ENCODE assay signal across 8 cellular contexts in genomic region chr14:23302290-23303225, GRCh38. TPM values are rescaled to one million over a fixed set of nuclear protein-coding genes. Genes with fewer than 3 reads are reported as not detected.
DNase-seq lines count a peak whose midpoint lies in the region; ATAC-seq, FAIRE-seq and TF ChIP-seq lines count a peak whose summit lies in the region.

Gene PPP1R3E (minus strand): TSS chr14:23302859. CDS start chr14:23302576, 283 bp downstream.

- peak within 1 kb of the TSS; percentile 100 for H3K27ac Mint-ChIP-seq in activated naive CD8-positive, alpha-beta T cell treated with anti-CD3 and anti-CD28 coated beads, Interleukin-2, amount 10 ng/mL, durations not matched to agents 7 days and 5 days

- intact Hi-C loops in left ventricle myocardium superior (cut with micrococcal nuclease) (no loop called here), psoas muscle (cut with DNase I) (no loop called here)

- no peak for FAIRE-seq in urothelium cell line (lab: Jason Lieb, UNC)

- peaks cover 20% of the 10 kb centered on the region for H3K4me1 Mint-ChIP-seq in activated naive CD8-positive, alpha-beta T cell treated with anti-CD3 and anti-CD28 coated beads, Interleukin-2, amount 10 ng/mL, durations not matched to agents 7 days and 5 days

- peak; percentile 78 for TF ChIP-seq POLR2A in NB4 (IDR thresholded peaks at IDR 0.05; ENCODE audit: extremely low read depth, insufficient read length)

- CTCF ChIA-PET in HEK293 (lab: Yijun Ruan, JAX), result interaction anchor here (0.7 to 3.3 kb wide), 6 partner anchors 18 to 257 kb away, joined by 3 to 12 read pairs (median 4); partner anchors contain the start of gene PABPN1

- WGBS in psoas muscle, 3 donors, result 2 to 4% (median 3%) methylated on average over 53 to 81 of the region's 81 CpGs

- no peak for TF ChIP-seq CTCF in HEK293 (tag by site-specific recombination; IDR thresholded peaks at IDR 0.05)
- no peak for TF ChIP-seq CTCF in NB4 (IDR thresholded peaks at IDR 0.05; ENCODE audit: low read depth, low read length)
- TF ChIP-seq CTCF in psoas muscle (IDR thresholded peaks at IDR 0.05), result no peak

- peaks cover under 1% of the 10 kb centered on the region for H3K36me3 Mint-ChIP-seq in activated naive CD8-positive, alpha-beta T cell treated with anti-CD3 and anti-CD28 coated beads, Interleukin-2, amount 10 ng/mL, durations not matched to agents 7 days and 5 days

- ATAC-seq in activated naive CD8-positive, alpha-beta T cell treated with anti-CD3 and anti-CD28 coated beads, Interleukin-2, amount 10 ng/mL, durations not matched to agents 7 days and 5 days (ENCODE audit: low read depth), result peak; percentile 37
- ATAC-seq in left ventricle myocardium superior (peak; percentile 45), psoas muscle (peak; percentile 28 to 54 (median 46))

- H3K27me3 Mint-ChIP-seq in activated naive CD8-positive, alpha-beta T cell treated with anti-CD3 and anti-CD28 coated beads, Interleukin-2, amount 10 ng/mL, durations not matched to agents 7 days and 5 days, result peaks cover 12% of the 10 kb centered on the region

- POLR2A ChIA-PET in HEK293 (lab: Yijun Ruan, JAX), result interaction anchor here (0.6 to 8.1 kb wide), 11 partner anchors 8 to 296 kb away, joined by 3 to 170 read pairs (median 4); partner anchors contain the start of genes ACIN1, C14orf119, HOMEZ and PABPN1
- POLR2A ChIA-PET in activated naive CD8-positive, alpha-beta T cell treated with anti-CD3 and anti-CD28 coated beads, Interleukin-2, amount 10 ng/mL, durations not matched to agents 7 days and 5 days (lab: Charles Lee), result interaction anchor here (0.6 to 6.4 kb wide), 13 partner anchors 9 to 1866 kb away, joined by 3 to 182 read pairs (median 4); partner anchors contain the start of genes ACIN1, C14orf119, DCAF11 and HOMEZ

- no peaks in the 10 kb centered on the region for H3K9me3 Mint-ChIP-seq in activated naive CD8-positive, alpha-beta T cell treated with anti-CD3 and anti-CD28 coated beads, Interleukin-2, amount 10 ng/mL, durations not matched to agents 7 days and 5 days

- peak within 1 kb of the TSS; percentile 96 for H3K4me3 Mint-ChIP-seq in activated naive CD8-positive, alpha-beta T cell treated with anti-CD3 and anti-CD28 coated beads, Interleukin-2, amount 10 ng/mL, durations not matched to agents 7 days and 5 days

- H3K4me3 ChIP-seq in HEK293 (ENCODE audit: low read depth, low read length) (peak within 1 kb of the TSS; percentile 59), NB4 (ENCODE audit: low read depth, low read length) (peak within 1 kb of the TSS; percentile 77), psoas muscle (peak within 1 kb of the TSS; percentile 78)

- H3K27me3 ChIP-seq in psoas muscle (ENCODE audit: insufficient read depth in 3 of 3, low read length in 2 of 3), result no peaks in the 10 kb centered on the region

- peaks cover 4 to 17% of the 10 kb centered on the region in 2 experiments for H3K36me3 ChIP-seq in HEK293 (ENCODE audit: control insufficient read depth in 2 of 2, insufficient read depth in 1 of 2, low read length in 2 of 2)
- peaks cover 5 to 20% of the 10 kb centered on the region in 2 donors for H3K36me3 ChIP-seq in psoas muscle (ENCODE audit: insufficient read depth in 1 of 2, low read depth in 1 of 2)

- H3K27ac ChIP-seq in HEK293 (ENCODE audit: extremely low read depth, low read depth, low read length) (peak within 1 kb of the TSS; percentile 97), psoas muscle (peak within 1 kb of the TSS; percentile 93)

- H3K9me3 ChIP-seq in HEK293 (ENCODE audit: control insufficient read depth, insufficient read depth, low read depth, low read length) (no peaks in the 10 kb centered on the region), psoas muscle (no peaks in the 10 kb centered on the region)

- H3K4me1 ChIP-seq in HEK293 (ENCODE audit: control insufficient read depth, insufficient read depth, low read length), result peaks cover 13% of the 10 kb centered on the region; the same call in 1 of the 2 replicates
- peaks cover 37% of the 10 kb centered on the region for H3K4me1 ChIP-seq in psoas muscle

- DNase-seq in GDM1 (lab: John Stamatoyannopoulos, UW) (peak; percentile 64), NB4 (ENCODE audit: low read depth) (peak; percentile 80), SW 1271 (lab: John Stamatoyannopoulos, UW) (peak; percentile 31 to 48), left ventricle myocardium superior (peak; percentile 82), psoas muscle (peak; percentile 76 to 83), urothelium cell line (ENCODE audit: low spot score) (peak; percentile 48)
- DNase-seq in activated naive CD8-positive, alpha-beta T cell treated with anti-CD3 and anti-CD28 coated beads, Interleukin-2, amount 10 ng/mL, durations not matched to agents 7 days and 5 days, result peak; percentile 86

TF ChIP-seq in HEK293, 187 proteins besides CTCF, POLR2A, EP300 and RAD21 (continues in another document):
- TF ChIP-seq, protein P1, sequence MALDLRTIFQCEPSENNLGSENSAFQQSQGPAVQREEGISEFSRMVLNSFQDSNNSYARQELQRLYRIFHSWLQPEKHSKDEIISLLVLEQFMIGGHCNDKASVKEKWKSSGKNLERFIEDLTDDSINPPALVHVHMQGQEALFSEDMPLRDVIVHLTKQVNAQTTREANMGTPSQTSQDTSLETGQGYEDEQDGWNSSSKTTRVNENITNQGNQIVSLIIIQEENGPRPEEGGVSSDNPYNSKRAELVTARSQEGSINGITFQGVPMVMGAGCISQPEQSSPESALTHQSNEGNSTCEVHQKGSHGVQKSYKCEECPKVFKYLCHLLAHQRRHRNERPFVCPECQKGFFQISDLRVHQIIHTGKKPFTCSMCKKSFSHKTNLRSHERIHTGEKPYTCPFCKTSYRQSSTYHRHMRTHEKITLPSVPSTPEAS (tag by site-specific recombination; IDR thresholded peaks at IDR 0.05), result no peak
- TF ChIP-seq ZNF426 (tag by site-specific recombination; IDR thresholded peaks at IDR 0.05), result no peak
- no peak for TF ChIP-seq ZNF184 (tag by site-specific recombination; IDR thresholded peaks at IDR 0.05)
- no peak for TF ChIP-seq HOXA7 (CRISPR knock-in tag; IDR thresholded peaks at IDR 0.05; ENCODE audit: borderline replicate concordance)
- no peak; the same call in 1 of the 2 replicates for TF ChIP-seq KLF8 (tag by site-specific recombination; IDR thresholded peaks at IDR 0.05)
- TF ChIP-seq ATF2 (tag by site-specific recombination; IDR thresholded peaks at IDR 0.05; ENCODE audit: low read depth), result no peak
- TF ChIP-seq, protein P2, sequence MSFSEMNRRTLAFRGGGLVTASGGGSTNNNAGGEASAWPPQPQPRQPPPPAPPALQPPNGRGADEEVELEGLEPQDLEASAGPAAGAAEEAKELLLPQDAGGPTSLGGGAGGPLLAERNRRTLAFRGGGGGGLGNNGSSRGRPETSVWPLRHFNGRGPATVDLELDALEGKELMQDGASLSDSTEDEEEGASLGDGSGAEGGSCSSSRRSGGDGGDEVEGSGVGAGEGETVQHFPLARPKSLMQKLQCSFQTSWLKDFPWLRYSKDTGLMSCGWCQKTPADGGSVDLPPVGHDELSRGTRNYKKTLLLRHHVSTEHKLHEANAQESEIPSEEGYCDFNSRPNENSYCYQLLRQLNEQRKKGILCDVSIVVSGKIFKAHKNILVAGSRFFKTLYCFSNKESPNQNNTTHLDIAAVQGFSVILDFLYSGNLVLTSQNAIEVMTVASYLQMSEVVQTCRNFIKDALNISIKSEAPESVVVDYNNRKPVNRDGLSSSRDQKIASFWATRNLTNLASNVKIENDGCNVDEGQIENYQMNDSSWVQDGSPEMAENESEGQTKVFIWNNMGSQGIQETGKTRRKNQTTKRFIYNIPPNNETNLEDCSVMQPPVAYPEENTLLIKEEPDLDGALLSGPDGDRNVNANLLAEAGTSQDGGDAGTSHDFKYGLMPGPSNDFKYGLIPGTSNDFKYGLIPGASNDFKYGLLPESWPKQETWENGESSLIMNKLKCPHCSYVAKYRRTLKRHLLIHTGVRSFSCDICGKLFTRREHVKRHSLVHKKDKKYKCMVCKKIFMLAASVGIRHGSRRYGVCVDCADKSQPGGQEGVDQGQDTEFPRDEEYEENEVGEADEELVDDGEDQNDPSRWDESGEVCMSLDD (tag by site-specific recombination; IDR thresholded peaks at IDR 0.05), result no peak
- no peak for TF ChIP-seq ZNF768 (tag by site-specific recombination; IDR thresholded peaks at IDR 0.05)
- peak; percentile 52 for TF ChIP-seq ZIC2 (tag by site-specific recombination; IDR thresholded peaks at IDR 0.05)
- no peak for TF ChIP-seq ZNF280C (tag by site-specific recombination; IDR thresholded peaks at IDR 0.05)
- no peak for TF ChIP-seq ZNF37A (tag by site-specific recombination; IDR thresholded peaks at IDR 0.05)

RNA-seq across cellular contexts. Expression of gene PPP1R3E, which starts in this region (rescaled TPM):
- total RNA-seq in activated naive CD8-positive, alpha-beta T cell treated with anti-CD3 and anti-CD28 coated beads, Interleukin-2, amount 10 ng/mL, durations not matched to agents 7 days and 5 days, result 10 to 100 TPM; 50.8 to 51.7 TPM
- total RNA-seq in left ventricle myocardium superior (11.6 TPM), psoas muscle (10 to 100 TPM in 2 of 4 donors, 1 to 10 TPM in 2; 6.4 to 15.2 (median 9.5) TPM)
- 10 to 100 TPM in 1 of 3 donors, 1 to 10 TPM in 2; 5.6 to 23.1 (median 9.9) TPM for polyA plus RNA-seq in psoas muscle

Comparison
In these comparisons a context has a peak if more than half of its experiments do, and no peak if none do; other contexts are left out.
1. Peak in every context shown above with its lines: DNase-seq, ATAC-seq, H3K4me3 ChIP-seq and H3K27ac ChIP-seq.